In the genomic region with DNA sequence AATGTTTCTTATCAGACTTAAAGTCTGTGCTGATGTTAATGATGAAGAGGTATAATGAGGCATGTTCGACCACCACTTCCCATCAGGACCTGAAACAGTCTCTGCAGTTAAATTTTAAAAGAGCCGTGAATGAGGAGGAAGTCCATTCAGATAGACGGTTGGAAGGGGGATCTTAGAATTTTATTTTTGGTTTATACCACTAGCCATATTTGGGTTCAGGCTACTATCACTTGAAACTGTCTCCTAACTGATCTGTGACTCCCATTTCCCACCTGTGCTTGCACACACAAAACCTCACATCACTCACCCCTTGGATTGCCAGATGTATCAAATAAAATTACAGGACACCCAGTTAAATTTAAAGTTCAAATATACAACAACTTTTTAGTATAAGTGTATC, we compare ENCODE assay signal across 29 cellular contexts.
"Had no signal": no experiment of that assay in that cellular context is flagged by ENCODE, and none has a peak within 500 bp of the region (broad histone marks: within the 10 kb centered on the region; RNA-seq: fewer than 3 reads in every experiment).

No MANE protein-coding gene starts in this region.

- DNase-seq: activated B cell treated with CpG ODN at 0.5 μM for 24 hours; activated CD4-positive, alpha-beta T cell treated with anti-CD3 and anti-CD28 coated beads for 1 hour; activated CD4-positive, alpha-beta T cell treated with anti-CD3 and anti-CD28 coated beads, Interleukin-2, amount 10 ng/mL, durations not matched to agents 24 days and 14 days; activated CD4-positive, alpha-beta T cell treated with anti-CD3 and anti-CD28 coated beads, Interleukin-2, amount 50 U/mL, for 48 hours; activated CD8-positive, alpha-beta memory T cell treated with anti-CD3 and anti-CD28 coated beads, Interleukin-2, amount 10 ng/mL, durations not matched to agents 7 days and 5 days; activated effector memory CD4-positive, alpha-beta T cell treated with Interleukin-2 at 50 U/mL for 16 hours; activated naive CD4-positive, alpha-beta T cell treated with Interleukin-2 at 50 U/mL for 16 hours; activated naive CD8-positive, alpha-beta T cell treated with anti-CD3 and anti-CD28 coated beads, Interleukin-2, amount 50 U/mL, for 24 hours; activated T-cell treated with anti-CD3 and anti-CD28 coated beads, Interleukin-2, amount 50 U/mL, for 24 hours; amygdala; NCI-H1105; NCI-H1436; NCI-H1694 treated with DMSO at 0.1 percent for 48 hours; NCI-H2029 treated with DMSO at 0.1 percent for 48 hours; NCI-H345; NCI-H510A treated with DMSO at 0.1 percent for 48 hours; NCI-H69; NK-92 treated with Interleukin-12 subunit alpha and Interleukin-12 subunit beta, amount 100 ng/mL, for 24 hours; OCI-M1; RPMI8226; T-cell; T-helper 2 cell; T1000 had no signal

- ATAC-seq: activated CD8-positive, alpha-beta memory T cell treated with anti-CD3 and anti-CD28 coated beads, Interleukin-2, amount 10 ng/mL, durations not matched to agents 7 days and 5 days; activated naive CD4-positive, alpha-beta T cell treated with anti-CD3 and anti-CD28 coated beads, Interleukin-2, amount 50 U/mL, for 72 hours; activated naive CD8-positive, alpha-beta T cell treated with anti-CD3 and anti-CD28 coated beads, Interleukin-2, amount 50 U/mL, for 24 hours; Panc1; Right ventricle myocardium inferior; T-cell had no signal

- FAIRE-seq: astrocyte, TTC549 had no signal

- H3K4me3 ChIP-seq: SK-N-MC had no signal
